In the genomic region with DNA sequence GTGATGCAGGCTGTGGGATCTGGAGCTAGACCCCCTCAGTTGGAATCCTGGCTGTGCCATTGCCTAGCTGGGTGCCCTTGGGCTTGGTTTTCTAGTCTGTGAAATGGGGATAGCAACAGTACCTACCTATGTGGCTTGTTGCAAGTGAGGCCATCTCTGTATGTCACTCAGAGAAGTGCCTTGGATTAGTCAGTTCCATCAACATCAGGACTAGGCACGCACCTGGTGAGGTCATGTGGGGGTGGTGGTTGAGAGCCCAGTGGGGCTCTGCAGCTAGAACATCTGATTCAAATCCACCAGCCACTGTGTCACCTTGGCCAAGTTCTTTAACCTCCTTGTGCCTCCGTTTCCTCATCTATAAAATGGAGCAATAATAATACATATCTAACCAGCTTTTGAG, we compare ENCODE assay signal across 17 cellular contexts. TPM values are rescaled to one million over a fixed set of nuclear protein-coding genes. Genes with fewer than 3 reads are reported as not detected.
DNase-seq lines count a peak whose midpoint lies in the region; ATAC-seq and TF ChIP-seq lines count a peak whose summit lies in the region.
"Had no signal": no experiment of that assay in that cellular context is flagged by ENCODE, and none has a peak within 500 bp of the region (broad histone marks: within the 10 kb centered on the region; RNA-seq: fewer than 3 reads in every experiment).

No MANE protein-coding gene starts in this region.

- H3K27me3 Mint-ChIP-seq in activated T-helper 17 cell treated with anti-CD3 and anti-CD28 coated beads, Interleukin-2, amount 50 U/mL, for 72 hours = peaks cover 11% of the 10 kb centered on the region

- TF ChIP-seq EP300 in sigmoid colon (IDR thresholded peaks at IDR 0.05) = no peak

- intact Hi-C loops in sigmoid colon (cut with DNase I) = no loop called here

- POLR2A ChIA-PET in HEK293 (lab: Yijun Ruan, JAX) = no interaction called here

- H3K36me3 ChIP-seq in HEK293 (ENCODE audit: control insufficient read depth in 2 of 2, insufficient read depth in 1 of 2, low read length in 2 of 2) (no peaks in the 10 kb centered on the region), sigmoid colon (no peaks in the 10 kb centered on the region)

- no peak for TF ChIP-seq POLR2A in sigmoid colon (IDR thresholded peaks at IDR 0.05)

- no peak overlapping the region for H3K27ac Mint-ChIP-seq in activated T-helper 17 cell treated with anti-CD3 and anti-CD28 coated beads, Interleukin-2, amount 50 U/mL, for 72 hours
- H3K27ac Mint-ChIP-seq: CD4-positive, alpha-beta memory T cell had no signal

- no peak overlapping the region for H3K4me3 ChIP-seq in HEK293 (ENCODE audit: low read depth, low read length)
- H3K4me3 ChIP-seq in sigmoid colon = no peak overlapping the region
- H3K4me3 ChIP-seq: GM23248 had no signal

- H3K36me3 Mint-ChIP-seq in activated T-helper 17 cell treated with anti-CD3 and anti-CD28 coated beads, Interleukin-2, amount 50 U/mL, for 72 hours (ENCODE audit: low read depth) = no peaks in the 10 kb centered on the region
- H3K36me3 Mint-ChIP-seq: CD4-positive, alpha-beta memory T cell had no signal

- CTCF ChIA-PET in HEK293 (lab: Yijun Ruan, JAX) = interaction anchor here (0.7 to 2.3 kb wide), 3 partner anchors 36 to 124 kb away, joined by 4 to 7 read pairs (median 5); no protein-coding TSS in a partner anchor

- no peak overlapping the region for H3K27ac ChIP-seq in HEK293 (ENCODE audit: extremely low read depth, low read depth, low read length)
- H3K27ac ChIP-seq in sigmoid colon = no peak overlapping the region
- H3K27ac ChIP-seq: GM23248 had no signal

- WGBS in sigmoid colon, 2 donors = 89 to 96% methylated on average over 2 of the region's 2 CpGs

- no peaks in the 10 kb centered on the region for H3K9me3 Mint-ChIP-seq in activated T-helper 17 cell treated with anti-CD3 and anti-CD28 coated beads, Interleukin-2, amount 50 U/mL, for 72 hours

- H3K4me1 Mint-ChIP-seq in activated T-helper 17 cell treated with anti-CD3 and anti-CD28 coated beads, Interleukin-2, amount 50 U/mL, for 72 hours = no peaks in the 10 kb centered on the region
- H3K4me1 Mint-ChIP-seq: CD4-positive, alpha-beta memory T cell had no signal

- H3K4me1 ChIP-seq in HEK293 (ENCODE audit: control insufficient read depth, insufficient read depth, low read length) (no peaks in the 10 kb centered on the region), sigmoid colon (no peaks in the 10 kb centered on the region)

- TF ChIP-seq CTCF in HEK293 (tag by site-specific recombination; IDR thresholded peaks at IDR 0.05) (no peak), sigmoid colon (IDR thresholded peaks at IDR 0.05) (no peak)

- DNase-seq in sigmoid colon (peak; percentile 33), mucosa of gallbladder (ENCODE audit: low spot score) (no peak), NCI-H524 (lab: John Stamatoyannopoulos, UW) (no peak)
- DNase-seq: C1 segment of cervical spinal cord; Calu3; CD4-positive, alpha-beta memory T cell; COR-L47; DMS53; DMS79 treated with DMSO at 0.1 percent for 48 hours; GM23248; H7; HCEC 1CT had no signal

- no peak overlapping the region for H3K4me3 Mint-ChIP-seq in activated T-helper 17 cell treated with anti-CD3 and anti-CD28 coated beads, Interleukin-2, amount 50 U/mL, for 72 hours
- H3K4me3 Mint-ChIP-seq: CD4-positive, alpha-beta memory T cell had no signal

- peak; percentile 60 for ATAC-seq in activated T-helper 17 cell treated with anti-CD3 and anti-CD28 coated beads, Interleukin-2, amount 50 U/mL, for 72 hours (replicated peaks)
- ATAC-seq in GM21529 (IDR thresholded peaks at IDR 0.05; ENCODE audit: unreplicated experiment) = no peak

- H3K9me3 ChIP-seq in HEK293 (ENCODE audit: control insufficient read depth, insufficient read depth, low read depth, low read length) = no peaks in the 10 kb centered on the region
- H3K9me3 ChIP-seq in sigmoid colon = no peaks in the 10 kb centered on the region

- H3K27me3 ChIP-seq in sigmoid colon = peaks cover 0 to 12% (median 0%) of the 10 kb centered on the region in 3 donors

TF ChIP-seq in HEK293, 187 proteins besides CTCF, POLR2A, EP300 and RAD21:
- peak; percentile 1; the same call in 1 of the 2 replicates for TF ChIP-seq GLIS1 (tag by site-specific recombination; IDR thresholded peaks at IDR 0.05)
- TF ChIP-seq ZNF623 (tag by site-specific recombination; IDR thresholded peaks at IDR 0.05) = no peak

RNA-seq across cellular contexts. Expression of a gene that starts 12.5 kb away (rescaled TPM):
- not detected for total RNA-seq in activated T-helper 17 cell treated with anti-CD3 and anti-CD28 coated beads, Interleukin-2, amount 50 U/mL, for 72 hours
- total RNA-seq in sigmoid colon = under 1 TPM in 2 of 4 donors, not detected in 2; 0.36 to 0.66 TPM
- polyA plus RNA-seq in sigmoid colon = under 1 TPM in 1 of 3 donors, not detected in 2; 0.20 TPM
- 0.37 TPM for total RNA-seq in mucosa of gallbladder
- total RNA-seq: A172; Calu3; CD4-positive, alpha-beta memory T cell; GM23248 had no signal
- polyA plus RNA-seq: BJ; CD4-positive, alpha-beta memory T cell; GM23248 had no signal

RNA-seq across cellular contexts. Expression of a gene that starts 54.0 kb away (rescaled TPM):
- 100 to 1,000 TPM; 141 to 145 TPM for total RNA-seq in activated T-helper 17 cell treated with anti-CD3 and anti-CD28 coated beads, Interleukin-2, amount 50 U/mL, for 72 hours
- total RNA-seq in sigmoid colon (10 to 100 TPM; 51.5 to 77.1 (median 65.9) TPM), mucosa of gallbladder (91.6 TPM)
- polyA plus RNA-seq in sigmoid colon = 10 to 100 TPM; 33.0 to 44.0 (median 40.5) TPM

RNA-seq across cellular contexts. Expression of a gene that starts 55.4 kb away (rescaled TPM):
- total RNA-seq in activated T-helper 17 cell treated with anti-CD3 and anti-CD28 coated beads, Interleukin-2, amount 50 U/mL, for 72 hours = 10 to 100 TPM; 14.6 to 24.6 TPM
- 10 to 100 TPM; 16.8 to 32.4 (median 27.1) TPM for total RNA-seq in sigmoid colon
- 10 to 100 TPM; 21.0 to 35.6 (median 27.5) TPM for polyA plus RNA-seq in sigmoid colon
- total RNA-seq in mucosa of gallbladder = 18.5 TPM
